ENCODE assay signal across 2 cellular contexts in the genomic region with DNA sequence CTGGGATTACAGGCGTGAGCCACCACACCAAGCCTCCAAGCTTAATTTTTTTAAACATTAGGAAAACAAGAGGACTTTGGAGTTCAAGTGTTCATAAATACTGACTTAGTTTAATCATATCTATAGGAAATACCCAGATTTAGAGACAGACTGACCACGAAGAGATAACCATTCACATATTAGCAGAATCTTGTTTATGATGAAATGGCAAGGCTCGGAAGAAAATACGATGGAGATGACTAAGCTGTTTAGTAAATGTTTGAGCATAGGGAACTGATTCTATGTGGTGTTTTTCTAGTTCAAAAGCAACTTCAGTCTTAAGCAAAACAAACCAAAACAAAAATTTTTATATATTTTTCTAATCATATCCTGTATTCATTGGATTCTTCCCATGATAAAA.
A peak's percentile ranks its signal among the peaks of the same experiment; 100 is the strongest.
TF ChIP-seq lines count a peak whose summit lies in the region.

No MANE protein-coding gene starts in this region.

TF ChIP-seq in IMR-90, 13 proteins besides CTCF, POLR2A, EP300 and RAD21:
- no peak for TF ChIP-seq USF2 (IDR thresholded peaks at IDR 0.05; ENCODE audit: low read depth, low read length)
- no peak for TF ChIP-seq MAZ (IDR thresholded peaks at IDR 0.05; ENCODE audit: borderline replicate concordance, low read depth, low read length)
- no peak for TF ChIP-seq ELK1 (IDR thresholded peaks at IDR 0.05; ENCODE audit: borderline replicate concordance, low read depth, low read length)
- TF ChIP-seq NFE2L2 (IDR thresholded peaks at IDR 0.05; ENCODE audit: low read depth, low read length): peak; percentile 43; the same call in 1 of the 2 replicates
- no peak for TF ChIP-seq MXI1 (IDR thresholded peaks at IDR 0.05; ENCODE audit: borderline replicate concordance, low read depth, low read length)
- TF ChIP-seq CEBPB (IDR thresholded peaks at IDR 0.05; ENCODE audit: low read depth, low read length): no peak

TF ChIP-seq in SK-N-SH treated with all-trans-retinoic acid at 6 μM for 48 hours, 23 proteins besides CTCF, POLR2A, EP300 and RAD21 (continued from another document):
- TF ChIP-seq, protein P1, sequence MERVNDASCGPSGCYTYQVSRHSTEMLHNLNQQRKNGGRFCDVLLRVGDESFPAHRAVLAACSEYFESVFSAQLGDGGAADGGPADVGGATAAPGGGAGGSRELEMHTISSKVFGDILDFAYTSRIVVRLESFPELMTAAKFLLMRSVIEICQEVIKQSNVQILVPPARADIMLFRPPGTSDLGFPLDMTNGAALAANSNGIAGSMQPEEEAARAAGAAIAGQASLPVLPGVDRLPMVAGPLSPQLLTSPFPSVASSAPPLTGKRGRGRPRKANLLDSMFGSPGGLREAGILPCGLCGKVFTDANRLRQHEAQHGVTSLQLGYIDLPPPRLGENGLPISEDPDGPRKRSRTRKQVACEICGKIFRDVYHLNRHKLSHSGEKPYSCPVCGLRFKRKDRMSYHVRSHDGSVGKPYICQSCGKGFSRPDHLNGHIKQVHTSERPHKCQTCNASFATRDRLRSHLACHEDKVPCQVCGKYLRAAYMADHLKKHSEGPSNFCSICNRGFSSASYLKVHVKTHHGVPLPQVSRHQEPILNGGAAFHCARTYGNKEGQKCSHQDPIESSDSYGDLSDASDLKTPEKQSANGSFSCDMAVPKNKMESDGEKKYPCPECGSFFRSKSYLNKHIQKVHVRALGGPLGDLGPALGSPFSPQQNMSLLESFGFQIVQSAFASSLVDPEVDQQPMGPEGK (CRISPR knock-in tag; IDR thresholded peaks at IDR 0.05; ENCODE audit: borderline replicate concordance): no peak
- no peak for TF ChIP-seq TOX (CRISPR knock-in tag; IDR thresholded peaks at IDR 0.05; ENCODE audit: borderline replicate concordance)
- TF ChIP-seq RARB (CRISPR knock-in tag; IDR thresholded peaks at IDR 0.05): no peak
- no peak for TF ChIP-seq ISL1 (CRISPR knock-in tag; IDR thresholded peaks at IDR 0.05)
- TF ChIP-seq ARNTL (CRISPR knock-in tag; IDR thresholded peaks at IDR 0.05; ENCODE audit: borderline replicate concordance, low read depth): no peak
- TF ChIP-seq PPARA (CRISPR knock-in tag; IDR thresholded peaks at IDR 0.05; ENCODE audit: borderline replicate concordance): no peak
